In the genomic region with DNA sequence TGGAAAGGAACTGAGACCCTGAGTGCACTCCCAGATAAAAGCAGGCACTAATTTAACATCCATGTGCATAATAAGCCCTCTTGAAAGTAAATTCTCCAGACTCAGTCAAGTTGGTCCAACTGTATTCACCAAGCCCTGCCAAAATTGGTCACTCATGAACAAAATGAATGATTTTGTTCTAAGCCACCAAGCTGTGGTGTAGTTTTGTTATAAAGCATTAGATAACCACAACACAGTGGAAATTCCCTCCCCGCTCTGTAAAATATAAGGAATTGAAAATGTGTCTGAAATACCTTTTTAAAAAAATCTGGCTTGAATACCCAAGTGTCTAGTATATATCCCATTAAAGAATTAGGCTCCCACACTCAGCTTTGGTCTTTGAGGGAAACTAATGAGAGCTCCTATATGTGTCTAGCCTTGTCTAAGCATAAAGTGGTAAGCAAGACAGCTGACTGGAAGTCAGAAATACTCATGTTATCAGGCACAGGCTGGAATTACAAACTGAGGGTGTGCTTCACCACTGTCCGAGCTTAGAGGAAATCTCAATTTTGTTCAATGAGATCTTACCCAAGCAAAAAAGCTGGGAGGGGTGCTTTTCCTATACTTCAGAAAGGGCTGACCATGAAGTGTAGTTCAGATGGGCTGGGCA, we compare ENCODE assay signal across 16 cellular contexts. TPM values are rescaled to one million over a fixed set of nuclear protein-coding genes. Genes with fewer than 3 reads are reported as not detected.
DNase-seq lines count a peak whose midpoint lies in the region; ATAC-seq lines count a peak whose summit lies in the region.
"Had no signal": no experiment of that assay in that cellular context is flagged by ENCODE, and none has a peak within 500 bp of the region (broad histone marks: within the 10 kb centered on the region; RNA-seq: fewer than 3 reads in every experiment).

No MANE protein-coding gene starts in this region.

- no peaks in the 10 kb centered on the region for H3K27me3 Mint-ChIP-seq in activated naive CD4-positive, alpha-beta T cell treated with anti-CD3 and anti-CD28 coated beads, Interleukin-2, amount 50 U/mL, for 24 hours
- H3K27me3 Mint-ChIP-seq in stimulated activated memory B cell treated with anti-CD40 and anti-IgM and Interleukin-4, amounts not matched to agents 10 μg/mL and 1 μg/mL and 100 μg/mL, for 72 hours, result no peaks in the 10 kb centered on the region

- no peaks in the 10 kb centered on the region for H3K9me3 Mint-ChIP-seq in activated naive CD4-positive, alpha-beta T cell treated with anti-CD3 and anti-CD28 coated beads, Interleukin-2, amount 50 U/mL, for 24 hours
- no peaks in the 10 kb centered on the region for H3K9me3 Mint-ChIP-seq in stimulated activated memory B cell treated with anti-CD40 and anti-IgM and Interleukin-4, amounts not matched to agents 10 μg/mL and 1 μg/mL and 100 μg/mL, for 72 hours

- ATAC-seq in GM21515 (IDR thresholded peaks at IDR 0.05; ENCODE audit: unreplicated experiment), result peak; percentile 52
- ATAC-seq in HG03159 (IDR thresholded peaks at IDR 0.05; ENCODE audit: unreplicated experiment), result peak; percentile 60
- ATAC-seq in stimulated activated memory B cell treated with anti-CD40 and anti-IgM and Interleukin-4, amounts not matched to agents 10 μg/mL and 1 μg/mL and 100 μg/mL, for 72 hours, result peak; percentile 58

- H3K27ac Mint-ChIP-seq in activated naive CD4-positive, alpha-beta T cell treated with anti-CD3 and anti-CD28 coated beads, Interleukin-2, amount 50 U/mL, for 24 hours, result peak overlapping the region; percentile 84
- H3K27ac Mint-ChIP-seq in stimulated activated memory B cell treated with anti-CD40 and anti-IgM and Interleukin-4, amounts not matched to agents 10 μg/mL and 1 μg/mL and 100 μg/mL, for 72 hours, result no peak overlapping the region
- H3K27ac Mint-ChIP-seq: H9 had no signal

- H3K4me3 Mint-ChIP-seq in activated naive CD4-positive, alpha-beta T cell treated with anti-CD3 and anti-CD28 coated beads, Interleukin-2, amount 50 U/mL, for 24 hours, result no peak overlapping the region
- no peak overlapping the region for H3K4me3 Mint-ChIP-seq in stimulated activated memory B cell treated with anti-CD40 and anti-IgM and Interleukin-4, amounts not matched to agents 10 μg/mL and 1 μg/mL and 100 μg/mL, for 72 hours
- H3K4me3 Mint-ChIP-seq: H9 had no signal

- H3K36me3 Mint-ChIP-seq in activated naive CD4-positive, alpha-beta T cell treated with anti-CD3 and anti-CD28 coated beads, Interleukin-2, amount 50 U/mL, for 24 hours, result peaks cover 36% of the 10 kb centered on the region
- H3K36me3 Mint-ChIP-seq in stimulated activated memory B cell treated with anti-CD40 and anti-IgM and Interleukin-4, amounts not matched to agents 10 μg/mL and 1 μg/mL and 100 μg/mL, for 72 hours, result peaks cover 44% of the 10 kb centered on the region

- DNase-seq in activated naive CD4-positive, alpha-beta T cell treated with Interleukin-2 at 50 U/mL for 16 hours, result no peak
- DNase-seq in cerebellar nuclear complex (lab: John Stamatoyannopoulos, UW) (no peak), A172 (ENCODE audit: low spot score) (no peak), AG08395 (ENCODE audit: low spot score) (no peak)
- DNase-seq: activated T-cell treated with anti-CD3 and anti-CD28 coated beads for 4 hours, amygdala, cortex of kidney, H9, head of caudate nucleus, KBM-7, NCI-H1417 treated with DMSO at 0.1 percent for 48 hours, NCI-H524 had no signal

- peaks cover 5% of the 10 kb centered on the region for H3K4me1 Mint-ChIP-seq in activated naive CD4-positive, alpha-beta T cell treated with anti-CD3 and anti-CD28 coated beads, Interleukin-2, amount 50 U/mL, for 24 hours
- no peaks in the 10 kb centered on the region for H3K4me1 Mint-ChIP-seq in stimulated activated memory B cell treated with anti-CD40 and anti-IgM and Interleukin-4, amounts not matched to agents 10 μg/mL and 1 μg/mL and 100 μg/mL, for 72 hours

RNA-seq across cellular contexts. Expression of a gene that starts 33.2 kb away (rescaled TPM):
- total RNA-seq in A172 (2014; rRNA removed; shearing (Covaris generic)), result 11.5 and 14.1 TPM in 2 replicates

RNA-seq across cellular contexts. Expression of a gene that starts 51.6 kb away (rescaled TPM):
- total RNA-seq in A172 (2014; rRNA removed; shearing (Covaris generic)), result 194 and 197 TPM in 2 replicates
